ENCODE assay signal across 1 cellular context in genomic region chr11:13098067-13098466, GRCh38.
A peak's percentile ranks its signal among the peaks of the same experiment; 100 is the strongest.
TF ChIP-seq lines count a peak whose summit lies in the region.

No MANE protein-coding gene starts in this region.

TF ChIP-seq in HepG2, 621 proteins besides CTCF, POLR2A, EP300 and RAD21 (continued from another document):
- TF ChIP-seq SOX13 (IDR thresholded peaks at IDR 0.05) (no peak), SOX13 (CRISPR knock-in tag; conservative IDR thresholded peaks at IDR 0.05 in 1 of 2, IDR thresholded peaks at IDR 0.05 in 1 of 2) (peak in 1 of 2 experiments; percentile 43; a peak in 1 of 4 replicates), ZNF20 (CRISPR knock-in tag; IDR thresholded peaks at IDR 0.05) (no peak), ZNF331 (CRISPR knock-in tag; IDR thresholded peaks at IDR 0.05) (no peak), FOSL2 (CRISPR knock-in tag; IDR thresholded peaks at IDR 0.05) (no peak), ZNF577 (CRISPR knock-in tag; IDR thresholded peaks at IDR 0.05; ENCODE audit: borderline replicate concordance, low read depth) (no peak), ZFP91 (CRISPR knock-in tag; IDR thresholded peaks at IDR 0.05; ENCODE audit: borderline replicate concordance) (no peak), TEAD3 (CRISPR knock-in tag; optimal IDR thresholded peaks at IDR 0.05; ENCODE audit: borderline replicate concordance) (no peak), MAFK (conservative IDR thresholded peaks at IDR 0.05 in 1 of 2, IDR thresholded peaks at IDR 0.05 in 1 of 2; ENCODE audit: low read length in 2 of 2) (no peak), ZSCAN30 (CRISPR knock-in tag; IDR thresholded peaks at IDR 0.05) (no peak), FIP1L1 (IDR thresholded peaks at IDR 0.05; ENCODE audit: borderline replicate concordance, insufficient read depth, low read depth, low read length) (no peak), ZNF34 (CRISPR knock-in tag; IDR thresholded peaks at IDR 0.05; ENCODE audit: borderline replicate concordance) (no peak), CBX1 (IDR thresholded peaks at IDR 0.05; ENCODE audit: low read depth) (no peak), SP1 (IDR thresholded peaks at IDR 0.05) (no peak), SP1 (CRISPR knock-in tag; IDR thresholded peaks at IDR 0.05) (no peak), KDM2A (CRISPR knock-in tag; IDR thresholded peaks at IDR 0.05; ENCODE audit: borderline replicate concordance, low read depth) (0 out of 2 replicates have a peak, but pooled peaks have one; percentile 21), ARNTL (CRISPR knock-in tag; IDR thresholded peaks at IDR 0.05) (no peak), ADNP (CRISPR knock-in tag; IDR thresholded peaks at IDR 0.05) (no peak)
